9 cellular contexts compared by ENCODE assay signal in genomic region chr3:128878011-128878457, GRCh38. TPM values are rescaled to one million over a fixed set of nuclear protein-coding genes. Genes with fewer than 3 reads are reported as not detected.
DNase-seq lines count a peak whose midpoint lies in the region; ATAC-seq and TF ChIP-seq lines count a peak whose summit lies in the region.
"Had no signal": no experiment of that assay in that cellular context is flagged by ENCODE, and none has a peak within 500 bp of the region (broad histone marks: within the 10 kb centered on the region; RNA-seq: fewer than 3 reads in every experiment).

No MANE protein-coding gene starts in this region.

- H3K4me3 ChIP-seq in BLaER1 (peak overlapping the region; percentile 83), Loucy (ENCODE audit: low read length, poor library complexity, severe bottlenecking) (peak overlapping the region; percentile 93), duodenal mucosa (ENCODE audit: low read depth in 1 of 2, low read length in 2 of 2) (peak overlapping the region; percentile 92 to 98), neural cell (ENCODE audit: low read length) (peak overlapping the region; percentile 71)

- H3K27me3 ChIP-seq in BLaER1 (no peaks in the 10 kb centered on the region), Loucy (ENCODE audit: insufficient read depth, low read length, poor library complexity, severe bottlenecking) (peaks cover 5% of the 10 kb centered on the region), duodenal mucosa (ENCODE audit: control insufficient read depth in 1 of 2, insufficient read depth in 2 of 2, low read length in 2 of 2) (no peaks in the 10 kb centered on the region), neural cell (ENCODE audit: insufficient read depth, low read depth, low read length) (no peaks in the 10 kb centered on the region)

- H3K79me2 ChIP-seq in Loucy (ENCODE audit: insufficient read depth, low read length) = peaks cover 55% of the 10 kb centered on the region
- peaks cover 37% of the 10 kb centered on the region for H3K79me2 ChIP-seq in neural cell (replicated peaks; ENCODE audit: insufficient read depth, low read length)

- peaks cover 45% of the 10 kb centered on the region for H3K4me1 ChIP-seq in BLaER1
- H3K4me1 ChIP-seq in Loucy (ENCODE audit: insufficient read depth, low read length, poor library complexity, severe bottlenecking) = peaks cover 53% of the 10 kb centered on the region
- H3K4me1 ChIP-seq in duodenal mucosa (ENCODE audit: control insufficient read depth in 1 of 2, insufficient read depth in 2 of 2, low read length in 2 of 2) = peaks cover 26 to 37% of the 10 kb centered on the region in 2 donors

- H3K36me3 ChIP-seq in BLaER1 (peaks cover 20% of the 10 kb centered on the region), Loucy (ENCODE audit: insufficient read depth, low read length) (no peaks in the 10 kb centered on the region), duodenal mucosa (ENCODE audit: control insufficient read depth in 1 of 2, insufficient read depth in 2 of 2, low read length in 2 of 2) (peaks cover 0 to 11% of the 10 kb centered on the region in 2 donors), neural cell (ENCODE audit: insufficient read depth, low read length) (no peaks in the 10 kb centered on the region)

- TF ChIP-seq CTCF in Loucy (conservative IDR thresholded peaks at IDR 0.05; ENCODE audit: low read length) (no peak), neural cell (IDR thresholded peaks at IDR 0.05; ENCODE audit: poor library complexity, severe bottlenecking) (no peak)

- H3F3A ChIP-seq in Loucy (ENCODE audit: low read depth) (no peaks in the 10 kb centered on the region), neural cell (ENCODE audit: insufficient read depth, low read length, poor library complexity, severe bottlenecking) (no peaks in the 10 kb centered on the region)

- TF ChIP-seq EP300 in neural cell (conservative IDR thresholded peaks at IDR 0.05; ENCODE audit: poor library complexity, severe bottlenecking) = no peak

- intact Hi-C loops in posterior vena cava (cut with DNase I) = no loop called here

- peak overlapping the region; percentile 95 for H3K9ac ChIP-seq in BLaER1
- H3K9ac ChIP-seq in Loucy (ENCODE audit: low read depth, low read length, poor library complexity, severe bottlenecking) = peak overlapping the region; percentile 100
- H3K9ac ChIP-seq in duodenal mucosa (ENCODE audit: low read depth in 1 of 2, low read length in 2 of 2) = peak overlapping the region; percentile 94 to 97
- peak overlapping the region; percentile 81 for H3K9ac ChIP-seq in neural cell (ENCODE audit: low read length)

- H4K20me1 ChIP-seq in BLaER1 (peaks cover 8% of the 10 kb centered on the region; the same call in 1 of the 2 replicates), Loucy (ENCODE audit: insufficient read depth, low read length, poor library complexity, severe bottlenecking) (peaks cover 12% of the 10 kb centered on the region), neural cell (ENCODE audit: insufficient read depth) (no peaks in the 10 kb centered on the region)

- no peak for TF ChIP-seq RAD21 in neural cell (conservative IDR thresholded peaks at IDR 0.05)

- peak overlapping the region; percentile 97 for H3K4me2 ChIP-seq in BLaER1
- peak overlapping the region; percentile 88 for H3K4me2 ChIP-seq in Loucy (ENCODE audit: low read depth, low read length, poor library complexity, severe bottlenecking)
- H3K4me2 ChIP-seq in neural cell (ENCODE audit: low read length) = peak overlapping the region; percentile 95

- H2AFZ ChIP-seq in Loucy (ENCODE audit: low read length) (no peak overlapping the region), neural cell (ENCODE audit: low read depth, low read length) (no peak overlapping the region)

- H3K27ac ChIP-seq in BLaER1 (peak overlapping the region; percentile 95), duodenal mucosa (ENCODE audit: low read depth, low read length) (no peak overlapping the region), neural cell (ENCODE audit: low read length) (no peak overlapping the region)

- H3K9me3 ChIP-seq in BLaER1 (no peaks in the 10 kb centered on the region), Loucy (ENCODE audit: insufficient read depth, low read depth, low read length) (no peaks in the 10 kb centered on the region), duodenal mucosa (ENCODE audit: control insufficient read depth in 1 of 2, low read length in 2 of 2) (no peaks in the 10 kb centered on the region), neural cell (ENCODE audit: low read length) (no peaks in the 10 kb centered on the region)

- ATAC-seq in esophagus mucosa (no peak), HG02884 (IDR thresholded peaks at IDR 0.05; ENCODE audit: unreplicated experiment) (no peak), GM18867 (IDR thresholded peaks at IDR 0.05; ENCODE audit: unreplicated experiment) (no peak)

- DNase-seq in posterior vena cava (ENCODE audit: low spot score) = no peak
- DNase-seq: NCI-H187 treated with DMSO at 0.1 percent for 48 hours had no signal

- no peaks in the 10 kb centered on the region for H3K9me2 ChIP-seq in Loucy (replicated peaks; ENCODE audit: low read depth, low read length)
- no peaks in the 10 kb centered on the region for H3K9me2 ChIP-seq in neural cell (ENCODE audit: insufficient read depth, low read length)

TF ChIP-seq in neural cell, 6 proteins besides CTCF, POLR2A, EP300 and RAD21:
- TF ChIP-seq POLR2AphosphoS5 (IDR thresholded peaks at IDR 0.05) (no peak), REST (IDR thresholded peaks at IDR 0.05; ENCODE audit: borderline replicate concordance) (no peak), SMC3 (conservative IDR thresholded peaks at IDR 0.05; ENCODE audit: poor library complexity) (no peak), TAF1 (IDR thresholded peaks at IDR 0.05; ENCODE audit: low read depth) (no peak), EZH2 (IDR thresholded peaks at IDR 0.05; ENCODE audit: borderline replicate concordance, insufficient read depth, low read length, poor library complexity, severe bottlenecking) (no peak), MXI1 (conservative IDR thresholded peaks at IDR 0.05; ENCODE audit: poor library complexity, severe bottlenecking) (no peak)

RNA-seq across cellular contexts. Expression of gene ACAD9, which starts 1.4 kb away (rescaled TPM):
- 33.5 and 48.9 TPM in 2 replicates for polyA plus RNA-seq in neural cell
- polyA minus RNA-seq in neural cell = 39.2 and 58.0 TPM in 2 replicates
- total RNA-seq in esophagus mucosa = 34.7 TPM
- 10 to 100 TPM; 27.2 to 32.4 TPM for total RNA-seq in posterior vena cava
